Comparison of ENCODE assay signal across 9 cellular contexts in genomic region chr3:64214002-64214696, GRCh38. TPM values are rescaled to one million over a fixed set of nuclear protein-coding genes. Genes with fewer than 3 reads are reported as not detected.
DNase-seq lines count a peak whose midpoint lies in the region; ATAC-seq, FAIRE-seq and TF ChIP-seq lines count a peak whose summit lies in the region.
"Had no signal": no experiment of that assay in that cellular context is flagged by ENCODE, and none has a peak within 500 bp of the region (broad histone marks: within the 10 kb centered on the region; RNA-seq: fewer than 3 reads in every experiment).

No MANE protein-coding gene starts in this region.

- peaks cover 5% of the 10 kb centered on the region for H3K36me3 Mint-ChIP-seq in astrocyte (ENCODE audit: low read depth, unreplicated experiment)

- H3K36me3 ChIP-seq in astrocyte (ENCODE audit: insufficient read depth, low read length): no peaks in the 10 kb centered on the region
- no peaks in the 10 kb centered on the region for H3K36me3 ChIP-seq in smooth muscle cell (ENCODE audit: low read depth)

- DNase-seq in HFF-Myc (ENCODE audit: extremely low read depth, low read depth) (peak; percentile 76), astrocyte (ENCODE audit: low read depth) (peak; percentile 92), right cardiac atrium (peak; percentile 88 to 96 (median 92)), smooth muscle cell (lab: John Stamatoyannopoulos, UW; ENCODE audit: unreplicated experiment) (no peak), NCI-H345 treated with DMSO at 0.1 percent for 48 hours (lab: John Stamatoyannopoulos, UW; ENCODE audit: unreplicated experiment) (no peak), NCI-H2107 (lab: John Stamatoyannopoulos, UW) (no peak), T1000 (lab: John Stamatoyannopoulos, UW) (no peak)

- WGBS in right cardiac atrium: 11% methylated on average over 10 of the region's 10 CpGs
- 28% methylated on average over 10 of the region's 10 CpGs for WGBS in smooth muscle cell (ENCODE audit: low lambda C conversion rate)

- no peaks in the 10 kb centered on the region for H3K27me3 Mint-ChIP-seq in astrocyte (ENCODE audit: low read depth, unreplicated experiment)

- no peaks in the 10 kb centered on the region for H3K9me3 ChIP-seq in astrocyte (ENCODE audit: insufficient read depth, low read depth, low read length)
- no peaks in the 10 kb centered on the region for H3K9me3 ChIP-seq in right cardiac atrium (ENCODE audit: control insufficient read depth, low read length)
- no peaks in the 10 kb centered on the region for H3K9me3 ChIP-seq in smooth muscle cell (replicated peaks; ENCODE audit: low read depth)

- H3K4me1 ChIP-seq in astrocyte (ENCODE audit: insufficient read depth, low read length) (peaks cover 39% of the 10 kb centered on the region), right cardiac atrium (ENCODE audit: control insufficient read depth, insufficient read depth, low read length) (peaks cover 23% of the 10 kb centered on the region), smooth muscle cell (ENCODE audit: low read depth) (peaks cover 41% of the 10 kb centered on the region)

- H4K20me1 ChIP-seq in astrocyte (ENCODE audit: insufficient read depth, low read length) (peaks cover 87% of the 10 kb centered on the region), smooth muscle cell (ENCODE audit: low read depth) (peaks cover 79% of the 10 kb centered on the region)

- TF ChIP-seq CTCF in HFF-Myc (IDR thresholded peaks at IDR 0.05; ENCODE audit: low read depth, low read length, missing control alignments) (no peak), astrocyte (IDR thresholded peaks at IDR 0.05; ENCODE audit: insufficient read depth, low read depth, low read length) (no peak), smooth muscle cell (IDR thresholded peaks at IDR 0.05; ENCODE audit: borderline replicate concordance, insufficient read depth, poor library complexity, severe bottlenecking) (no peak)

- peaks cover 98% of the 10 kb centered on the region for H3K79me2 ChIP-seq in astrocyte (ENCODE audit: insufficient read depth, low read length)
- H3K79me2 ChIP-seq in smooth muscle cell (ENCODE audit: low read depth): peaks cover 98% of the 10 kb centered on the region

- peak overlapping the region; percentile 74 for H3K9ac ChIP-seq in astrocyte (ENCODE audit: low read length)
- H3K9ac ChIP-seq in smooth muscle cell (ENCODE audit: low read depth): peak overlapping the region; percentile 46

- intact Hi-C loops in right cardiac atrium (cut with DNase I): no loop called here

- H3K4me2 ChIP-seq in astrocyte (ENCODE audit: low read length) (peak overlapping the region; percentile 83), smooth muscle cell (peak overlapping the region; percentile 79)

- H3F3A ChIP-seq in smooth muscle cell (ENCODE audit: low read depth): peaks cover 22% of the 10 kb centered on the region

- H3K4me1 Mint-ChIP-seq in astrocyte (ENCODE audit: low read depth, unreplicated experiment): peaks cover 64% of the 10 kb centered on the region

- no peak overlapping the region for H2AFZ ChIP-seq in astrocyte (ENCODE audit: low read depth, low read length)
- H2AFZ ChIP-seq in smooth muscle cell (ENCODE audit: low read depth): no peak overlapping the region

- peak overlapping the region; percentile 36 for H3K4me3 ChIP-seq in HFF-Myc (replicated peaks; ENCODE audit: low read depth, low read length)
- peak overlapping the region; percentile 18 for H3K4me3 ChIP-seq in astrocyte (ENCODE audit: insufficient read depth, low read depth, low read length)
- peak overlapping the region; percentile 34 for H3K4me3 ChIP-seq in right cardiac atrium (ENCODE audit: low read length)
- H3K4me3 ChIP-seq in smooth muscle cell: peak overlapping the region; percentile 32
- H3K4me3 ChIP-seq: SK-N-MC had no signal

- H3K27ac ChIP-seq in astrocyte (ENCODE audit: low read depth, low read length) (peak overlapping the region; percentile 58), right cardiac atrium (ENCODE audit: low read length) (peak overlapping the region; percentile 80), smooth muscle cell (ENCODE audit: low read depth) (peak overlapping the region; percentile 88)
- H3K27ac ChIP-seq: SK-N-MC had no signal

- H3K27me3 ChIP-seq in astrocyte (ENCODE audit: insufficient read depth, low read length): no peaks in the 10 kb centered on the region
- no peaks in the 10 kb centered on the region for H3K27me3 ChIP-seq in right cardiac atrium (ENCODE audit: control insufficient read depth, insufficient read depth)
- H3K27me3 ChIP-seq in smooth muscle cell (ENCODE audit: low read depth): no peaks in the 10 kb centered on the region

- H3K27ac Mint-ChIP-seq in astrocyte (ENCODE audit: unreplicated experiment): peak overlapping the region; percentile 82

- peak overlapping the region; percentile 3 for H3K4me3 Mint-ChIP-seq in astrocyte (ENCODE audit: unreplicated experiment)

- peak; percentile 47 for FAIRE-seq in astrocyte (lab: Jason Lieb, UNC)

- peak; percentile 69 to 85 for ATAC-seq in right cardiac atrium
- ATAC-seq in GM21737 (IDR thresholded peaks at IDR 0.05; ENCODE audit: unreplicated experiment): no peak

- H3K9me3 Mint-ChIP-seq in astrocyte (ENCODE audit: unreplicated experiment): no peaks in the 10 kb centered on the region

RNA-seq across cellular contexts. Expression of gene PRICKLE2, which starts 11.1 kb away (rescaled TPM):
- total RNA-seq in astrocyte (84.4 and 101 TPM in 2 replicates), right cardiac atrium (10 to 100 TPM; 10.6 to 15.2 (median 11.8) TPM), smooth muscle cell (49.9 and 68.9 TPM in 2 replicates)
- polyA plus RNA-seq in right cardiac atrium (2.3 TPM), smooth muscle cell (7.8 and 13.3 TPM in 2 replicates)

Comparison
In these comparisons a context has a peak if more than half of its experiments do, and no peak if none do; other contexts are left out.
1. DNase-seq: peak in HFF-Myc (single experiment), astrocyte (single experiment) and right cardiac atrium (3 of 3); none in smooth muscle cell (single experiment), NCI-H345 treated with DMSO at 0.1 percent for 48 hours (single experiment), NCI-H2107 (single experiment) and T1000 (single experiment).
2. Peak in every context shown above with its lines, with median percentiles within 50 percentile points of each other: H3K4me3 ChIP-seq and H3K27ac ChIP-seq.